ENCODE assay signal across 8 cellular contexts in the genomic region with DNA sequence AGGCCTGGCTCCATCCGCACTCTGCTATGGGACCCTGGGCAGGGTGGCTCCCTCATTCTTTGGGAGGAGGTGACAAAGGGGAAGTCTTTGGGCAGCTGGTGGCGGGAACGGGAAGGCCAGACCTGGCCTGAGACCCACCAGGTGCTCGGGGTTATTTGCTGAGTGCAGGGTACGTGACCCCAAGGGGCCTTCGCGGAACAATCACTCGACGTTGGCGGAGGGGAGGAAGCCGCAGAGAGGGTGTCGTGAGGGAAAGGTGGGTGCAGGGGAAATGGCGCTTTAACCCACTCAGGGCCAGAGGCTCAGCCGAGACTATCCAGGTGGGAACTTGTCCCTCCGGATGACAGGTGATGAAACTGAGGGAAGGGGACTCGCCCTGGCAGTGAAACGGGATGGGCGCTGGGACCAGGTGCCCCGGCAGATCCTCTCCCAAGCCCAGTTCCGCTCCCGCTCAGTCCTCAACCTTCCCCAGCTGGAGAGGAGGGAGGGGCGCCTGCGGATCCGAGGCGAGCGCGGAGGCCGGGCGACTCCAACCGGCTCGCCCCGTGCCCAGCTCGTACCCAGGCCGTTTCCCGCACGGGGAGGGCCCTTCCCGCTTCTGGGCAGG.
DNase-seq lines count a peak whose midpoint lies in the region; ATAC-seq, FAIRE-seq and TF ChIP-seq lines count a peak whose summit lies in the region.

No MANE protein-coding gene starts in this region.

- no peak for FAIRE-seq in RCC 7860 (lab: Jason Lieb, UNC)

- peaks cover 41% of the 10 kb centered on the region for H3K27me3 ChIP-seq in HUES6 (ENCODE audit: control insufficient read depth, insufficient read depth, low read length)
- no peaks in the 10 kb centered on the region for H3K27me3 ChIP-seq in muscle layer of colon (ENCODE audit: control insufficient read depth in 1 of 2, insufficient read depth in 2 of 2, low read length in 2 of 2)

- H3K36me3 ChIP-seq in HUES6 (ENCODE audit: control insufficient read depth, insufficient read depth, low read length) (no peaks in the 10 kb centered on the region), muscle layer of colon (ENCODE audit: insufficient read depth, low read length) (no peaks in the 10 kb centered on the region)

- no peak for DNase-seq in AG09309 (ENCODE audit: low read depth)
- DNase-seq in ecto neural progenitor cell (ENCODE audit: low spot score) = peak; percentile 60
- no peak for DNase-seq in SKM-1 treated with dmso at 0.1 percent for 144 hours (lab: John Stamatoyannopoulos, UW; ENCODE audit: unreplicated experiment)
- DNase-seq in RCC 7860 (ENCODE audit: low spot score) = no peak

- peak overlapping the region; percentile 36 for H3K9ac ChIP-seq in HUES6 (ENCODE audit: low read length)
- peak overlapping the region; percentile 71 for H3K9ac ChIP-seq in muscle layer of colon (ENCODE audit: low read length)

- H3K9me3 ChIP-seq in HUES6 (ENCODE audit: control insufficient read depth, insufficient read depth, low read depth, low read length) = no peaks in the 10 kb centered on the region
- H3K9me3 ChIP-seq in muscle layer of colon (ENCODE audit: low read length) = no peaks in the 10 kb centered on the region

- H3K4me3 ChIP-seq in AG09309 (ENCODE audit: control insufficient read depth, low read depth, low read length) (peak overlapping the region; percentile 47), HUES6 (ENCODE audit: low read depth, low read length) (peak overlapping the region; percentile 77), muscle layer of colon (ENCODE audit: low read depth in 1 of 2, low read length in 2 of 2) (peak overlapping the region; percentile 65 to 82)

- ATAC-seq in HG02852 (IDR thresholded peaks at IDR 0.05; ENCODE audit: unreplicated experiment) = no peak
- ATAC-seq in HG03039 (IDR thresholded peaks at IDR 0.05; ENCODE audit: unreplicated experiment) = no peak

- peaks cover 24% of the 10 kb centered on the region for H3K4me1 ChIP-seq in HUES6 (ENCODE audit: control insufficient read depth, insufficient read depth, low read length)
- H3K4me1 ChIP-seq in muscle layer of colon (ENCODE audit: insufficient read depth, low read length) = peaks cover 29% of the 10 kb centered on the region

- no peak for TF ChIP-seq CTCF in AG09309 (IDR thresholded peaks at IDR 0.05; ENCODE audit: control insufficient read depth, insufficient read depth, low read depth, low read length, missing control alignments)

- H3K27ac ChIP-seq in HUES6 (ENCODE audit: low read depth, low read length) (no peak overlapping the region), muscle layer of colon (ENCODE audit: low read depth, low read length) (peak overlapping the region; percentile 92)
